ENCODE assay signal across 7 cellular contexts in the genomic region with DNA sequence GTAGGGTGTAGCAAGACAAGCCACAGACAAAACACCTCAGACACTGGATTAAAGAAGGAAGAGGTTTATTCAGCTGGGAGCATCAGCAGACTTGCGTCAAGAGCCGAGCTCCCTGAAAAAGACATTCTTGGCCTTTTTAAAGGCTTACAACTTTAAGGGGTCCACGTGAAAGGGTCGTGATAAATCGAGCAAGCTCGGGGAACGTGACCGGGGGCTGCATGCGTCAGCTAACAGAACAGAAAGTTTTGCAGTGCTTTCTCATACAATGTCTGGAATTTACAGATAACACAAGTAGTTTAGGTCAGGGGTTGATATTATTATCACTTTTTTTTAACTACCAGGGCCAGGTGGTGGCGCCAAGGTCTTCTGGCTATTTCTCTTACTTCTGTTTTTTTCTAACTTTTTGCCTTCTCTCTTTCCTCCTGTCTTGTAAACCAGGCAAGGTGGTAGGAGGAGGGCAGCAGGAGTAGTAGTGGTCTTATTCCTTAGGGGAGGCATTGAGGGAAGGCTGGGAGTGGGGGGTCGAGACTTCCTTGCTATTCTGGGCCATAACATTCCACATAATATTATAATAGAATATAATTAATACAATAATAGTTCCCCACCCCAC. TPM values are rescaled to one million over a fixed set of nuclear protein-coding genes. Genes with fewer than 3 reads are reported as not detected.
DNase-seq lines count a peak whose midpoint lies in the region; ATAC-seq and TF ChIP-seq lines count a peak whose summit lies in the region.

No MANE protein-coding gene starts in this region.

- peak overlapping the region; percentile 94 for H3K27ac ChIP-seq in RWPE2 (ENCODE audit: poor library complexity, severe bottlenecking)
- peak overlapping the region; percentile 72 for H3K27ac ChIP-seq in skeletal muscle tissue (ENCODE audit: low read depth, low read length)

- H3K9me3 ChIP-seq in RWPE2 (ENCODE audit: severe bottlenecking), result no peaks in the 10 kb centered on the region
- H3K9me3 ChIP-seq in skeletal muscle tissue (ENCODE audit: control insufficient read depth in 3 of 3, low read length in 3 of 3), result no peaks in the 10 kb centered on the region

- H3K36me3 ChIP-seq in RWPE2 (ENCODE audit: low read depth), result no peaks in the 10 kb centered on the region
- H3K36me3 ChIP-seq in skeletal muscle tissue (ENCODE audit: control insufficient read depth in 3 of 3, insufficient read depth in 3 of 3, low read length in 3 of 3), result no peaks in the 10 kb centered on the region

- H3K4me3 ChIP-seq in RWPE2 (ENCODE audit: severe bottlenecking), result no peak overlapping the region
- no peak overlapping the region for H3K4me3 ChIP-seq in fibroblast of mammary gland (ENCODE audit: control insufficient read depth, low read depth, low read length)
- no peak overlapping the region for H3K4me3 ChIP-seq in skeletal muscle tissue (ENCODE audit: low read length in 3 of 3)

- H3K27me3 ChIP-seq in RWPE2 (ENCODE audit: insufficient read depth, poor library complexity, severe bottlenecking) (no peaks in the 10 kb centered on the region), skeletal muscle tissue (ENCODE audit: control insufficient read depth in 3 of 3, insufficient read depth in 3 of 3, low read length in 3 of 3) (peaks cover 0 to 4% (median 0%) of the 10 kb centered on the region in 3 donors)

- DNase-seq in HCEC 1CT (peak; percentile 48), RWPE2 (ENCODE audit: low spot score) (no peak), fibroblast of mammary gland (ENCODE audit: low read depth) (peak; percentile 59), NCI-H1092 (lab: John Stamatoyannopoulos, UW) (no peak), superior temporal gyrus (ENCODE audit: extremely low spot score) (no peak)
- no peak for DNase-seq in activated CD4-positive, alpha-beta T cell treated with anti-CD3 and anti-CD28 coated beads, Interleukin-2, amount 50 U/mL, for 1 hour

- peak; percentile 80 for TF ChIP-seq CTCF in RWPE2 (IDR thresholded peaks at IDR 0.05; ENCODE audit: poor library complexity, severe bottlenecking)
- TF ChIP-seq CTCF in fibroblast of mammary gland (conservative IDR thresholded peaks at IDR 0.05; ENCODE audit: control insufficient read depth, insufficient read depth, low read depth, low read length), result peak; percentile 39

- no peak for ATAC-seq in RWPE2 (ENCODE audit: low read depth)

- H3K9ac ChIP-seq in skeletal muscle tissue (ENCODE audit: low read depth in 1 of 3, low read length in 3 of 3), result peak overlapping the region in 1 of 3 donors; percentile 63

- H3K4me1 ChIP-seq in RWPE2 (ENCODE audit: insufficient read depth, poor library complexity, severe bottlenecking) (peaks cover 48% of the 10 kb centered on the region), skeletal muscle tissue (ENCODE audit: control insufficient read depth in 3 of 3, insufficient read depth in 3 of 3, low read length in 3 of 3) (peaks cover 6 to 37% (median 21%) of the 10 kb centered on the region in 3 donors)

RNA-seq across cellular contexts. Expression of a gene that starts 0.6 kb away (rescaled TPM):
- total RNA-seq in skeletal muscle tissue, result 2.6 TPM

RNA-seq across cellular contexts. Expression of a gene that starts 5.6 kb away (rescaled TPM):
- 10.4 TPM for total RNA-seq in skeletal muscle tissue

RNA-seq across cellular contexts. Expression of a gene that starts 21.0 kb away (rescaled TPM):
- 64.7 TPM for total RNA-seq in skeletal muscle tissue

RNA-seq across cellular contexts. Expression of a gene that starts 29.3 kb away (rescaled TPM):
- 18.3 TPM for total RNA-seq in skeletal muscle tissue

Comparison
In these comparisons a context has a peak if more than half of its experiments do, and no peak if none do; other contexts are left out.
1. DNase-seq: peak in HCEC 1CT (single experiment) and fibroblast of mammary gland (single experiment); none in RWPE2 (single experiment), NCI-H1092 (single experiment), superior temporal gyrus (single experiment) and activated CD4-positive, alpha-beta T cell treated with anti-CD3 and anti-CD28 coated beads, Interleukin-2, amount 50 U/mL, for 1 hour (single experiment).